Comparison of ENCODE assay signal across 8 cellular contexts in the genomic region with DNA sequence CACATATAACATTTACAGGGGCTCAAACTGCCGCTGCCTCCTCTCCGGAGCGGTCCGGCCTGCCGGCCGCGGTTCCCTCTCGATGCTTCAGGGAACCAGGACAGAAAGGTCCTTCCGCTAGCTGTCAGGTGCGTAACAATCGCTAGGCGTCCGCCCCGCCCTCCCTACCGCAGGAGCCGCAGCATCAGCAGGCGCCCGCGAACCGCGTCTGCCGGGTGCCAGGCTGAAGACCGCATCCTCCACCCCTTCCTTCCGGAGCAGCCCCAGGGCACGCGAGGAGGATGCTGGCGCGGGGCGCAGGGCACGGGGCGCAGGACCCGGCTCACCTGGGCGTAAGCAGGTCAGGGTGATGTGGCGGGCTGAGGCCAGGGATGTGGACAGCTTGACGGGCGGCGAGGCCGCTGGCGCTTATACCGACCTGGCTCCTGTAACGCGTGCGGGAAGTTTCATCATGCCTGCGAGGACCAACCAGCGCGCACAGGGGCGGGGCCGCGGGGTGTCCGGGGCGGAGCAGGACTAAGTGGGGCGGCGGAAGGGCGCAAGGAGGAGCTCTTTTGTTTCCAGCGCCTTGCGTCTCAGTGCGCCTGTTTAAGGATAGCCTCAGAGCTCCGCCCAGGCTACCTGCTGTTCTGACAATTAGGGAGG. TPM values are rescaled to one million over a fixed set of nuclear protein-coding genes. Genes with fewer than 3 reads are reported as not detected.
A peak's percentile ranks its signal among the peaks of the same experiment; 100 is the strongest.
DNase-seq lines count a peak whose midpoint lies in the region; ATAC-seq and TF ChIP-seq lines count a peak whose summit lies in the region.

A gene with protein sequence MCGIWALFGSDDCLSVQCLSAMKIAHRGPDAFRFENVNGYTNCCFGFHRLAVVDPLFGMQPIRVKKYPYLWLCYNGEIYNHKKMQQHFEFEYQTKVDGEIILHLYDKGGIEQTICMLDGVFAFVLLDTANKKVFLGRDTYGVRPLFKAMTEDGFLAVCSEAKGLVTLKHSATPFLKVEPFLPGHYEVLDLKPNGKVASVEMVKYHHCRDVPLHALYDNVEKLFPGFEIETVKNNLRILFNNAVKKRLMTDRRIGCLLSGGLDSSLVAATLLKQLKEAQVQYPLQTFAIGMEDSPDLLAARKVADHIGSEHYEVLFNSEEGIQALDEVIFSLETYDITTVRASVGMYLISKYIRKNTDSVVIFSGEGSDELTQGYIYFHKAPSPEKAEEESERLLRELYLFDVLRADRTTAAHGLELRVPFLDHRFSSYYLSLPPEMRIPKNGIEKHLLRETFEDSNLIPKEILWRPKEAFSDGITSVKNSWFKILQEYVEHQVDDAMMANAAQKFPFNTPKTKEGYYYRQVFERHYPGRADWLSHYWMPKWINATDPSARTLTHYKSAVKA (minus strand): TSS at position 384 of the 645 bp plus-strand sequence. CDS start 3,252 bp downstream, outside the sequence.

- H3K36me3 ChIP-seq in HUES6 (ENCODE audit: control insufficient read depth, insufficient read depth, low read length) (peaks cover 20% of the 10 kb centered on the region), OCI-LY7 (ENCODE audit: insufficient read depth, low read length) (peaks cover 32% of the 10 kb centered on the region)

- H3K9ac ChIP-seq in HUES6 (ENCODE audit: low read length): peak within 1 kb of the TSS; percentile 87

- intact Hi-C loops in Calu3 (cut with micrococcal nuclease; ENCODE audit: unreplicated experiment): loop anchor here (10.0 kb wide), 1 partner anchor 143 kb away; no protein-coding TSS in a partner anchor
- intact Hi-C loops in OCI-LY7 (cut with micrococcal nuclease; ENCODE audit: unreplicated experiment): loop anchor here (5.0 kb wide), 1 partner anchor 100 kb away; no protein-coding TSS in a partner anchor

- BruUV-seq in Calu3 (replicated peaks; lab: Mats Ljungman, UMichigan) (no TSS peak), OCI-LY7 (replicated peaks; lab: Mats Ljungman, UMichigan) (no TSS peak)

- H3K4me1 ChIP-seq in HUES6 (ENCODE audit: control insufficient read depth, insufficient read depth, low read length): peaks cover 12% of the 10 kb centered on the region; the same call in 1 of the 2 replicates
- H3K4me1 ChIP-seq in OCI-LY7 (ENCODE audit: insufficient read depth, low read length, poor library complexity, severe bottlenecking): peaks cover 23% of the 10 kb centered on the region

- H3K4me1 Mint-ChIP-seq in Calu3 (ENCODE audit: low read depth, unreplicated experiment): no peaks in the 10 kb centered on the region

- H3K36me3 Mint-ChIP-seq in Calu3 (ENCODE audit: insufficient read depth, unreplicated experiment): peaks cover 17% of the 10 kb centered on the region

- peak within 1 kb of the TSS; percentile 71 for H3K27ac Mint-ChIP-seq in Calu3 (ENCODE audit: unreplicated experiment)

- H3K27ac ChIP-seq in HUES6 (ENCODE audit: low read depth, low read length): peak within 1 kb of the TSS; percentile 85
- H3K27ac ChIP-seq in OCI-LY7 (ENCODE audit: low read depth, low read length, poor library complexity, severe bottlenecking): peak within 1 kb of the TSS; percentile 75

- H4K20me1 ChIP-seq in OCI-LY7 (ENCODE audit: insufficient read depth, low read length): no peaks in the 10 kb centered on the region; the same call in 1 of the 2 replicates

- H3K27me3 Mint-ChIP-seq in Calu3 (ENCODE audit: unreplicated experiment): no peaks in the 10 kb centered on the region

- CTCF ChIA-PET in Calu3 (lab: Charles Lee): interaction anchor here (0.7 to 1.0 kb wide), 2 partner anchors 26 to 141 kb away, joined by 3 to 4 read pairs; no protein-coding TSS in a partner anchor
- CTCF ChIA-PET in OCI-LY7 (lab: Charles Lee; ENCODE audit: unreplicated experiment): interaction anchor here (0.8 kb wide), 1 partner anchor 99 kb away, joined by 3 read pairs; no protein-coding TSS in a partner anchor

- H3K4me2 ChIP-seq in OCI-LY7 (ENCODE audit: low read length): peak within 1 kb of the TSS; percentile 90

- H3K79me2 ChIP-seq in OCI-LY7 (ENCODE audit: insufficient read depth, low read depth, low read length): peaks cover 25% of the 10 kb centered on the region

- peak; percentile 96 for ATAC-seq in GM21447 (IDR thresholded peaks at IDR 0.05; ENCODE audit: unreplicated experiment)

- no peak for TF ChIP-seq CTCF in Calu3 (IDR thresholded peaks at IDR 0.05; ENCODE audit: unreplicated experiment)
- TF ChIP-seq CTCF in OCI-LY7 (conservative IDR thresholded peaks at IDR 0.05; ENCODE audit: low read length): no peak

- POLR2A ChIA-PET in OCI-LY7 (lab: Charles Lee): interaction anchor here (0.7 to 1.6 kb wide), 9 partner anchors 8 to 755 kb away, joined by 3 to 10 read pairs (median 4); partner anchors contain the start of gene SDHAF3

- H3K9me2 ChIP-seq in OCI-LY7 (ENCODE audit: insufficient read depth, low read length): no peaks in the 10 kb centered on the region

- H2AFZ ChIP-seq in OCI-LY7 (ENCODE audit: low read length): peak within 1 kb of the TSS; percentile 83

- peak within 1 kb of the TSS; percentile 79 for H3K4me3 Mint-ChIP-seq in Calu3 (ENCODE audit: low read depth, unreplicated experiment)

- no peaks in the 10 kb centered on the region for H3K9me3 ChIP-seq in HUES6 (ENCODE audit: control insufficient read depth, insufficient read depth, low read depth, low read length)
- no peaks in the 10 kb centered on the region for H3K9me3 ChIP-seq in OCI-LY7 (ENCODE audit: low read length)

- H3K4me3 ChIP-seq in HUES6 (ENCODE audit: low read depth, low read length) (peak within 1 kb of the TSS; percentile 79), OCI-LY7 (ENCODE audit: low read depth, low read length, poor library complexity, severe bottlenecking) (peak within 1 kb of the TSS; percentile 97)

- H3K27me3 ChIP-seq in HUES6 (ENCODE audit: control insufficient read depth, insufficient read depth, low read length): peaks cover 21% of the 10 kb centered on the region

- H3K9me3 Mint-ChIP-seq in Calu3 (ENCODE audit: low read depth, unreplicated experiment): no peaks in the 10 kb centered on the region

- DNase-seq in Calu3 (peak; percentile 91), OCI-LY7 (ENCODE audit: low spot score) (peak; percentile 95), activated T-cell treated with anti-CD3 and anti-CD28 coated beads for 1 hour (ENCODE audit: low read depth) (peak; percentile 66), epidermal melanocyte (ENCODE audit: insufficient read length, low spot score) (peak; percentile 71), middle frontal gyrus (ENCODE audit: extremely low spot score, low spot score) (peak; percentile 80)
- DNase-seq in stimulated activated CD8-positive, alpha-beta memory T cell treated with anti-CD3 and anti-CD28 coated beads, Interleukin-2, amount 100 ng/mL, for 1 hour (ENCODE audit: low read depth in 2 of 2): peak; percentile 45 to 69

RNA-seq across cellular contexts. Expression of the gene that starts here (rescaled TPM):
- total RNA-seq in Calu3 (2022) (52.9 and 64.0 TPM in 2 replicates), OCI-LY7 (2022) (283 and 308 TPM in 2 replicates)
- 109 and 124 TPM in 2 replicates for total RNA-seq in OCI-LY7 (2014; rRNA removed; shearing (Covaris generic))

Comparison
In these comparisons a context has a peak if more than half of its experiments do, and no peak if none do; other contexts are left out.
1. Peak in every context shown above with its lines: DNase-seq, ATAC-seq, H3K4me3 ChIP-seq and H3K27ac ChIP-seq.